Comparison of ENCODE assay signal across 1 cellular context in genomic region chr18:9869713-9870430, GRCh38.
TF ChIP-seq lines count a peak whose summit lies in the region.

No MANE protein-coding gene starts in this region.

TF ChIP-seq in H1, 55 proteins besides CTCF, POLR2A, EP300 and RAD21 (continued from another document):
- peak; percentile 86 for TF ChIP-seq BACH1 (IDR thresholded peaks at IDR 0.05; ENCODE audit: low read length)
- TF ChIP-seq GABPA (IDR thresholded peaks at IDR 0.05; ENCODE audit: borderline replicate concordance, insufficient read depth, low read length), result no peak
